23 cellular contexts compared by ENCODE assay signal in the genomic region with DNA sequence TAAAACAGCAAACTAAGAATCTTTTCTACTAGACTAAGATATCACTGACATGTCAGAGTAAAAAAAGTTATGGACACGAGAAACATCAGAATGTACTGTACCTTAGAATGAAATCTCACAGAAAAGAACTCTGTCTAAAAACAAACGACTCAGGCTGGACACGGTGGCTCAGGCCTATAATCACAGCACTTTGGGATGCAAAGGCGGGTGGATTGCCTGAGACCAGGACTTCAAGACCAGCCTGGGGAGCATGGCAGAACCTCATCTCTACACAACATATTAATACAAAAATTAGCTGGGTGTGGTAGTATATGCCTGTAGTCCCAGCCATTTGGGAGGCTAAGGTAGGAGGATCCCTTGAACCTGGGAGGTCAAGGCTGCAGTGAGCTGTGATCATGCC. TPM values are rescaled to one million over a fixed set of nuclear protein-coding genes. Genes with fewer than 3 reads are reported as not detected.
DNase-seq lines count a peak whose midpoint lies in the region; ATAC-seq and TF ChIP-seq lines count a peak whose summit lies in the region.
"Had no signal": no experiment of that assay in that cellular context is flagged by ENCODE, and none has a peak within 500 bp of the region (broad histone marks: within the 10 kb centered on the region; RNA-seq: fewer than 3 reads in every experiment).

No MANE protein-coding gene starts in this region.

- intact Hi-C loops in CD4-positive, alpha-beta T cell (cut with DNase I, micrococcal nuclease): no loop called here
- intact Hi-C loops in naive thymus-derived CD4-positive, alpha-beta T cell (cut with micrococcal nuclease): loop anchor here in 1 of 2 donors (5.0 kb wide), 1 partner anchor 62 kb away; no protein-coding TSS in a partner anchor

- peaks cover 5% of the 10 kb centered on the region for H3K4me1 Mint-ChIP-seq in CD4-positive, alpha-beta T cell (ENCODE audit: low read depth)
- peaks cover 5% of the 10 kb centered on the region for H3K4me1 Mint-ChIP-seq in activated T-helper 17 cell treated with anti-CD3 and anti-CD28 coated beads, Interleukin-2, amount 50 U/mL, for 72 hours
- peaks cover 0 to 9% (median 6%) of the 10 kb centered on the region in 7 donors for H3K4me1 Mint-ChIP-seq in naive thymus-derived CD4-positive, alpha-beta T cell
- H3K4me1 Mint-ChIP-seq: H9 had no signal

- no peaks in the 10 kb centered on the region for H3K36me3 ChIP-seq in naive thymus-derived CD4-positive, alpha-beta T cell (ENCODE audit: control insufficient read depth in 2 of 3, insufficient read depth in 3 of 3, low read length in 3 of 3)
- H3K36me3 ChIP-seq: BLaER1, SJCRH30, thoracic aorta, vagina had no signal

- no peaks in the 10 kb centered on the region for H3K27me3 ChIP-seq in CD4-positive, alpha-beta T cell (ENCODE audit: control insufficient read depth, insufficient read depth, low read length)
- H3K27me3 ChIP-seq in naive thymus-derived CD4-positive, alpha-beta T cell (ENCODE audit: control insufficient read depth in 2 of 2, insufficient read depth in 2 of 2, low read length in 2 of 2): no peaks in the 10 kb centered on the region
- H3K27me3 ChIP-seq: BLaER1, SJCRH30, vagina had no signal

- no peak for TF ChIP-seq CTCF in CD4-positive, alpha-beta T cell (IDR thresholded peaks at IDR 0.05)

- no peaks in the 10 kb centered on the region for H3K9me3 ChIP-seq in CD4-positive, alpha-beta T cell (ENCODE audit: control insufficient read depth, low read length)
- H3K9me3 ChIP-seq in naive thymus-derived CD4-positive, alpha-beta T cell (ENCODE audit: control insufficient read depth in 2 of 3, low read length in 3 of 3): no peaks in the 10 kb centered on the region
- H3K9me3 ChIP-seq: SJCRH30, thoracic aorta, vagina had no signal

- no peak for ATAC-seq in CD4-positive, alpha-beta T cell (ENCODE audit: poor library complexity)
- no peak for ATAC-seq in activated T-helper 17 cell treated with anti-CD3 and anti-CD28 coated beads, Interleukin-2, amount 50 U/mL, for 72 hours (replicated peaks)
- no peak for ATAC-seq in naive thymus-derived CD4-positive, alpha-beta T cell
- ATAC-seq in GM21447 (IDR thresholded peaks at IDR 0.05; ENCODE audit: unreplicated experiment) (no peak), HG03521 (IDR thresholded peaks at IDR 0.05; ENCODE audit: unreplicated experiment) (no peak)
- ATAC-seq: HepG2 had no signal

- H3K27me3 Mint-ChIP-seq in CD4-positive, alpha-beta T cell: no peaks in the 10 kb centered on the region
- no peaks in the 10 kb centered on the region for H3K27me3 Mint-ChIP-seq in activated T-helper 17 cell treated with anti-CD3 and anti-CD28 coated beads, Interleukin-2, amount 50 U/mL, for 72 hours
- peaks cover 0 to 6% (median 0%) of the 10 kb centered on the region in 5 donors for H3K27me3 Mint-ChIP-seq in naive thymus-derived CD4-positive, alpha-beta T cell
- H3K27me3 Mint-ChIP-seq: activated CD4-positive, alpha-beta T cell treated with anti-CD3 and anti-CD28 coated beads for 36 hours had no signal

- peak; percentile 26 for DNase-seq in activated CD8-positive, alpha-beta memory T cell treated with anti-CD3 and anti-CD28 coated beads for 24 hours
- no peak for DNase-seq in activated CD8-positive, alpha-beta memory T cell treated with anti-CD3 and anti-CD28 coated beads, Interleukin-2, amount 50 U/mL, for 48 hours
- no peak for DNase-seq in CD4-positive, alpha-beta T cell
- DNase-seq in naive thymus-derived CD4-positive, alpha-beta T cell: no peak
- no peak for DNase-seq in Ammon's horn (ENCODE audit: low spot score)
- DNase-seq: activated CD4-positive, alpha-beta T cell treated with anti-CD3 and anti-CD28 coated beads for 36 hours; activated effector memory CD4-positive, alpha-beta T cell treated with anti-CD3 and anti-CD28 coated beads, Interleukin-2, amount 50 U/mL, for 16 hours; aorta; dermis blood vessel endothelial cell; H9; kidney; NCI-H187; NCI-H526 treated with DMSO at 0.1 percent for 48 hours; SJCRH30; stimulated activated naive CD4-positive, alpha-beta T cell had no signal

- POLR2A ChIA-PET in CD4-positive, alpha-beta T cell (lab: Charles Lee): no interaction called here
- POLR2A ChIA-PET in naive thymus-derived CD4-positive, alpha-beta T cell (lab: Charles Lee): interaction anchor here (1.6 kb wide), 1 partner anchor 11 kb away, joined by 5 read pairs; no protein-coding TSS in a partner anchor

- CTCF ChIA-PET in CD4-positive, alpha-beta T cell (lab: Charles Lee): no interaction called here
- CTCF ChIA-PET in naive thymus-derived CD4-positive, alpha-beta T cell (lab: Charles Lee): no interaction called here

- H3K4me3 ChIP-seq in naive thymus-derived CD4-positive, alpha-beta T cell (ENCODE audit: low read length): no peak overlapping the region
- H3K4me3 ChIP-seq: BLaER1, SJCRH30, smooth muscle cell, thoracic aorta, vagina had no signal

- peaks cover 4% of the 10 kb centered on the region for H3K36me3 Mint-ChIP-seq in CD4-positive, alpha-beta T cell (ENCODE audit: low read depth)
- H3K36me3 Mint-ChIP-seq in activated T-helper 17 cell treated with anti-CD3 and anti-CD28 coated beads, Interleukin-2, amount 50 U/mL, for 72 hours (ENCODE audit: low read depth): no peaks in the 10 kb centered on the region
- H3K36me3 Mint-ChIP-seq in naive thymus-derived CD4-positive, alpha-beta T cell: peaks cover 0 to 2% (median 0%) of the 10 kb centered on the region in 5 donors

- peak overlapping the region; percentile 50 for H3K4me3 Mint-ChIP-seq in CD4-positive, alpha-beta T cell
- no peak overlapping the region for H3K4me3 Mint-ChIP-seq in activated T-helper 17 cell treated with anti-CD3 and anti-CD28 coated beads, Interleukin-2, amount 50 U/mL, for 72 hours
- H3K4me3 Mint-ChIP-seq in naive thymus-derived CD4-positive, alpha-beta T cell: peak overlapping the region in 3 of 10 donors; percentile 3 to 67 (median 60)
- H3K4me3 Mint-ChIP-seq: activated CD4-positive, alpha-beta T cell treated with anti-CD3 and anti-CD28 coated beads for 36 hours; H9 had no signal

- H3K27ac Mint-ChIP-seq in CD4-positive, alpha-beta T cell: peak overlapping the region; percentile 66
- peak overlapping the region; percentile 49 for H3K27ac Mint-ChIP-seq in activated T-helper 17 cell treated with anti-CD3 and anti-CD28 coated beads, Interleukin-2, amount 50 U/mL, for 72 hours
- H3K27ac Mint-ChIP-seq in naive thymus-derived CD4-positive, alpha-beta T cell: peak overlapping the region in 8 of 9 donors; percentile 13 to 92 (median 72)
- H3K27ac Mint-ChIP-seq: activated CD4-positive, alpha-beta T cell treated with anti-CD3 and anti-CD28 coated beads for 36 hours; H9 had no signal

- no peak overlapping the region for H3K27ac ChIP-seq in CD4-positive, alpha-beta T cell (ENCODE audit: low read depth, low read length)
- H3K27ac ChIP-seq in naive thymus-derived CD4-positive, alpha-beta T cell (ENCODE audit: low read depth, low read length): no peak overlapping the region
- H3K27ac ChIP-seq: BLaER1, SJCRH30, thoracic aorta, vagina had no signal

- H3K4me1 ChIP-seq in naive thymus-derived CD4-positive, alpha-beta T cell (ENCODE audit: control insufficient read depth in 2 of 2, insufficient read depth in 2 of 2, low read length in 2 of 2): no peaks in the 10 kb centered on the region
- H3K4me1 ChIP-seq: SJCRH30, vagina had no signal

- no peaks in the 10 kb centered on the region for H3K9me3 Mint-ChIP-seq in CD4-positive, alpha-beta T cell
- no peaks in the 10 kb centered on the region for H3K9me3 Mint-ChIP-seq in activated T-helper 17 cell treated with anti-CD3 and anti-CD28 coated beads, Interleukin-2, amount 50 U/mL, for 72 hours
- peaks cover 0 to 3% (median 0%) of the 10 kb centered on the region in 11 donors for H3K9me3 Mint-ChIP-seq in naive thymus-derived CD4-positive, alpha-beta T cell

RNA-seq across cellular contexts. Expression of a gene that starts 20.9 kb away (rescaled TPM):
- total RNA-seq in CD4-positive, alpha-beta T cell: 10 to 100 TPM; 19.7 to 20.0 TPM
- 10 to 100 TPM; 50.2 to 58.4 TPM for total RNA-seq in activated T-helper 17 cell treated with anti-CD3 and anti-CD28 coated beads, Interleukin-2, amount 50 U/mL, for 72 hours
- 10 to 100 TPM; 24.7 to 67.4 (median 27.0) TPM for total RNA-seq in naive thymus-derived CD4-positive, alpha-beta T cell
- polyA plus RNA-seq in naive thymus-derived CD4-positive, alpha-beta T cell: 10 to 100 TPM; 23.0 to 44.6 TPM
